ENCODE assay signal across 1 cellular context in genomic region chr17:37084375-37084774, GRCh38.
TF ChIP-seq lines count a peak whose summit lies in the region.

No MANE protein-coding gene starts in this region.

TF ChIP-seq in HepG2, 621 proteins besides CTCF, POLR2A, EP300 and RAD21:
- TF ChIP-seq KIAA2018 (CRISPR knock-in tag; IDR thresholded peaks at IDR 0.05; ENCODE audit: borderline replicate concordance) (no peak), ZNF589 (CRISPR knock-in tag; conservative IDR thresholded peaks at IDR 0.05) (no peak), ZMAT3 (CRISPR knock-in tag; conservative IDR thresholded peaks at IDR 0.05) (no peak), ZNF7 (CRISPR knock-in tag; IDR thresholded peaks at IDR 0.05) (no peak), ZNF441 (CRISPR knock-in tag; IDR thresholded peaks at IDR 0.05; ENCODE audit: borderline replicate concordance) (no peak), ETV5 (CRISPR knock-in tag; IDR thresholded peaks at IDR 0.05; ENCODE audit: borderline replicate concordance) (peak; percentile 22; the same call in 1 of the 2 replicates), RBM22 (optimal IDR thresholded peaks at IDR 0.05; ENCODE audit: low read length) (peak; percentile 56), SNRNP70 (IDR thresholded peaks at IDR 0.05; ENCODE audit: low read depth, low read length) (no peak)
